8 cellular contexts compared by ENCODE assay signal in the genomic region with DNA sequence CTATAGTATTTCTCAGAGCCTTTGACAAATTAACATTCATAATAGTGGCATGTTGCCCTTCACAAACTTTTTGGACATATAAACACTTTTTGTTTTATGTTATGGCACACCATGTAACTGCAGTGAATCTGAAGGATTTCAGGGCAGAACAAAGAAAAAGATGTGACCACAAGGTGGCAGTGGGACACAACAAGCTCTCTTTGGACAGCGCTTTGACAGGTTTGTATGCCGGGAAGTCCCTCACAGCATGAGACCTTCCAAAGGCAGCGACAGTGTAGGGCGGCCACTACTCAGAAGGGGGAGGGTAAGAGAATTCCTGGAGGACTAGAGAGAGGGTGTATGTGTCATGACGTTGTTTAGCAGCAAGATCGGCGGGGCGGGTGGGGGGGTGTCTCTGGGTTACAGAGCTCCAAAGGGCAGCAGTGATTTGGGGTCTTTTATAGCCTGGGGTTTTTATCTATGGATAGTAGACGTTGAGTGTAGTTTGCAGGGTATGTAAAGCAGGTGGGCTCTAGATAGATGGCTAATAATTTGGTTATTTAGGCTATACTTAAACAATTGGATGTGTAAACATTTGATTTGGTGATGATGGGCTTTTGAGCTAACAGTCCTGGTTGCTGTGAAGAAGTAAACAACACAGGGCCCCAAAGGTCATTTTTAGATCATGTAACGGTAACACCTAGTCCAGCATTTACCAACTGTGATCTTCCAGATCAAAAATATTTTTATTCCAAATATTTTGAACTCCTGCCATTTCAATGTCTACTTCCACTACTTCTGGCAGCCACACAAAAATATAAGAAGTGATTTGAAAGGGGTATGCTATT. TPM values are rescaled to one million over a fixed set of nuclear protein-coding genes. Genes with fewer than 3 reads are reported as not detected.
DNase-seq lines count a peak whose midpoint lies in the region; ATAC-seq lines count a peak whose summit lies in the region.

No MANE protein-coding gene starts in this region.

- CTCF ChIA-PET in activated CD4-positive, alpha-beta T cell treated with anti-CD3 and anti-CD28 coated beads for 36 hours (lab: Charles Lee): interaction anchor here (0.5 to 2.7 kb wide), 15 partner anchors 12 to 630 kb away, joined by 3 to 19 read pairs (median 3); no protein-coding TSS in a partner anchor

- peak overlapping the region; percentile 53 for H3K27ac Mint-ChIP-seq in activated CD4-positive, alpha-beta T cell treated with anti-CD3 and anti-CD28 coated beads for 36 hours

- DNase-seq in CD1c-positive myeloid dendritic cell (ENCODE audit: extremely low spot score): peak; percentile 86
- peak; percentile 23 to 78 for DNase-seq in NCI-H524 (lab: John Stamatoyannopoulos, UW)
- DNase-seq in activated CD4-positive, alpha-beta T cell treated with anti-CD3 and anti-CD28 coated beads for 36 hours: peak; percentile 76
- DNase-seq in dedifferentiated amniotic fluid mesenchymal stem cell (ENCODE audit: extremely low spot score): peak; percentile 29
- peak; percentile 59 for DNase-seq in medulla oblongata (ENCODE audit: extremely low spot score)
- DNase-seq in stimulated activated CD8-positive, alpha-beta memory T cell treated with anti-CD3 and anti-CD28 coated beads, Interleukin-4, amount 100 ng/mL, for 48 hours: peak; percentile 70

- peak; percentile 93 for ATAC-seq in GM19395 (IDR thresholded peaks at IDR 0.05; ENCODE audit: unreplicated experiment)
- peak; percentile 72 for ATAC-seq in HG03521 (IDR thresholded peaks at IDR 0.05; ENCODE audit: unreplicated experiment)
- peak; percentile 95 for ATAC-seq in activated CD4-positive, alpha-beta T cell treated with anti-CD3 and anti-CD28 coated beads for 36 hours

- intact Hi-C loops in activated CD4-positive, alpha-beta T cell treated with anti-CD3 and anti-CD28 coated beads for 36 hours (cut with DNase I, micrococcal nuclease): loop anchor here (1.0 to 5.0 kb wide), 11 partner anchors 24 to 630 kb away; a partner anchor contains a TSS

- POLR2A ChIA-PET in activated CD4-positive, alpha-beta T cell treated with anti-CD3 and anti-CD28 coated beads for 36 hours (lab: Charles Lee): no interaction called here

- H3K4me1 Mint-ChIP-seq in activated CD4-positive, alpha-beta T cell treated with anti-CD3 and anti-CD28 coated beads for 36 hours: peaks cover 6% of the 10 kb centered on the region

- H3K27me3 Mint-ChIP-seq in activated CD4-positive, alpha-beta T cell treated with anti-CD3 and anti-CD28 coated beads for 36 hours: no peaks in the 10 kb centered on the region

- peaks cover 7% of the 10 kb centered on the region for H3K9me3 Mint-ChIP-seq in activated CD4-positive, alpha-beta T cell treated with anti-CD3 and anti-CD28 coated beads for 36 hours (ENCODE audit: low read depth)

- H3K36me3 Mint-ChIP-seq in activated CD4-positive, alpha-beta T cell treated with anti-CD3 and anti-CD28 coated beads for 36 hours (ENCODE audit: low read depth): peaks cover 26% of the 10 kb centered on the region

- H3K4me3 Mint-ChIP-seq in activated CD4-positive, alpha-beta T cell treated with anti-CD3 and anti-CD28 coated beads for 36 hours: no peak overlapping the region

RNA-seq across cellular contexts. Expression of a gene that starts 22.9 kb away (rescaled TPM):
- 1 to 10 TPM in 1 of 2 experiments, under 1 TPM in 1; 0.35 to 1.4 TPM for total RNA-seq in activated CD4-positive, alpha-beta T cell treated with anti-CD3 and anti-CD28 coated beads for 36 hours

RNA-seq across cellular contexts. Expression of a gene that starts 46.5 kb away (rescaled TPM):
- total RNA-seq in activated CD4-positive, alpha-beta T cell treated with anti-CD3 and anti-CD28 coated beads for 36 hours: 1 to 10 TPM; 5.1 to 5.8 TPM

Comparison
In these comparisons a context has a peak if more than half of its experiments do, and no peak if none do; other contexts are left out.
1. Peak in every context shown above with its lines: DNase-seq and ATAC-seq.
2. DNase-seq: peak in every context shown above with its lines; median percentile 86 in CD1c-positive myeloid dendritic cell; 76 in activated CD4-positive, alpha-beta T cell treated with anti-CD3 and anti-CD28 coated beads for 36 hours; 70 in stimulated activated CD8-positive, alpha-beta memory T cell treated with anti-CD3 and anti-CD28 coated beads, Interleukin-4, amount 100 ng/mL, for 48 hours; 59 in medulla oblongata; 50 in NCI-H524; 29 in dedifferentiated amniotic fluid mesenchymal stem cell.